ENCODE assay signal across 8 cellular contexts in the genomic region with DNA sequence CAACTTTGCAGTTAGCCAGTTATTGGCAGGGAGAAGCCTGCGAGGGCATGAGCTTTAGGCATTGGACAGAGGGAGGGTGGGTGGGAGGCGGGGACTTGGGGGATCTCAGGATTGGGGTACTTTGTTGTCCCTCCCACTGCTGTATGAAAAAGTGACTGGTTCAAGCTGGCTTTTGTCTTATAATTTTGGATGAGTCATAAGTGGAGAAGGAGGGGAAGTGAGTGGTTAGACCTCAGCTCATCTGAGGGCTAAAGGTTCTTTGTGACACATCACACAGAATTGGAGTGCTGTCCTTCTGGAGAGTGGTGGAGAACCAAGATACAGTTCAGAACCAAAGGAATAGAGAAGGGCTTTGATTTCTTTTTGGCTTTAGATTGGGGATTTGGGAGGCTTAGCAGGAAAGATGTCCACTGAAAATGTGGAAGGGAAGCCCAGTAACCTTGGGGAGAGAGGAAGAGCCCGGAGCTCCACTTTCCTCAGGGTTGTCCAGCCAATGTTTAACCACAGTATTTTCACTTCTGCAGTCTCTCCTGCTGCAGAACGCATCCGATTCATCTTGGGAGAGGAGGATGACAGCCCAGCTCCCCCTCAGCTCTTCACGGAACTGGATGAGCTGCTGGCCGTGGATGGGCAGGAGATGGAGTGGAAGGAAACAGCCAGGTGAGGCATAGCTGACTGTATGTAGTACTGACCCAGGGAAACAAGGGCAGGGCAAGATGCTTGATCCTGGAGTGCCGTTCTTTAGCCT. TPM values are rescaled to one million over a fixed set of nuclear protein-coding genes. Genes with fewer than 3 reads are reported as not detected.
DNase-seq lines count a peak whose midpoint lies in the region; ATAC-seq, FAIRE-seq and TF ChIP-seq lines count a peak whose summit lies in the region.

A gene (plus strand): TSS at position 175 of the 748 bp plus-strand sequence.

- H3K27me3 ChIP-seq in small intestine (ENCODE audit: control insufficient read depth in 2 of 2, insufficient read depth in 2 of 2, low read length in 2 of 2) (no peaks in the 10 kb centered on the region), mesendoderm (ENCODE audit: insufficient read depth, low read length, poor library complexity) (no peaks in the 10 kb centered on the region)

- no peaks in the 10 kb centered on the region for H3K27me3 Mint-ChIP-seq in effector memory CD8-positive, alpha-beta T cell

- WGBS in small intestine, 3 donors = 87 to 95% (median 91%) methylated on average over 8 of the region's 8 CpGs
- no CpG with 5 or more reads among the region's 8 CpGs for WGBS in mesendoderm (ENCODE audit: extremely low coverage, insufficient coverage, low lambda C conversion rate)

- H3K36me3 ChIP-seq in small intestine (ENCODE audit: control insufficient read depth in 2 of 2, insufficient read depth in 2 of 2, low read length in 2 of 2) (peaks cover 0 to 4% of the 10 kb centered on the region in 2 donors), mesendoderm (ENCODE audit: control insufficient read depth, insufficient read depth, low read length) (no peaks in the 10 kb centered on the region)

- H3K23ac ChIP-seq in mesendoderm (ENCODE audit: low read length) = no peak within 1 kb of the TSS

- peak within 1 kb of the TSS in 1 of 2 donors; percentile 7 for H3K27ac Mint-ChIP-seq in effector memory CD8-positive, alpha-beta T cell

- no peak for TF ChIP-seq CTCF in GM12865 (IDR thresholded peaks at IDR 0.05; ENCODE audit: insufficient read depth, low read depth, low read length, missing control alignments)

- H2BK15ac ChIP-seq in mesendoderm (replicated peaks; ENCODE audit: low read depth) = no peak within 1 kb of the TSS

- no peak within 1 kb of the TSS for H3K9ac ChIP-seq in mesendoderm (ENCODE audit: low read length)

- H3K9me3 Mint-ChIP-seq in effector memory CD8-positive, alpha-beta T cell = peaks cover 0 to 7% of the 10 kb centered on the region in 2 donors

- no peak within 1 kb of the TSS for H3K18ac ChIP-seq in mesendoderm (ENCODE audit: low read length)

- H3K4ac ChIP-seq in mesendoderm (ENCODE audit: low read depth, low read length) = no peak within 1 kb of the TSS

- no peak within 1 kb of the TSS for H2BK5ac ChIP-seq in mesendoderm (ENCODE audit: low read length)

- no peak for FAIRE-seq in small intestine (lab: Jason Lieb, UNC)

- no peak within 1 kb of the TSS for H3K56ac ChIP-seq in mesendoderm (ENCODE audit: low read length)

- H2AK5ac ChIP-seq in mesendoderm (ENCODE audit: low read length) = no peak within 1 kb of the TSS

- peaks cover 7 to 11% of the 10 kb centered on the region in 2 donors for H3K4me1 Mint-ChIP-seq in effector memory CD8-positive, alpha-beta T cell (ENCODE audit: low read depth in 2 of 2)

- peaks cover 0 to 3% of the 10 kb centered on the region in 2 donors for H3K4me1 ChIP-seq in small intestine (ENCODE audit: control insufficient read depth in 2 of 2, insufficient read depth in 1 of 2, low read depth in 1 of 2, low read length in 1 of 2)
- H3K4me1 ChIP-seq in mesendoderm (ENCODE audit: control insufficient read depth, low read depth, low read length) = no peaks in the 10 kb centered on the region

- no peak within 1 kb of the TSS for H2BK120ac ChIP-seq in mesendoderm (ENCODE audit: low read depth, low read length)

- no peak within 1 kb of the TSS for H3K27ac ChIP-seq in small intestine (ENCODE audit: low read depth in 1 of 2, low read length in 1 of 2)
- H3K27ac ChIP-seq in mesendoderm (ENCODE audit: low read depth, low read length) = no peak within 1 kb of the TSS

- peak within 1 kb of the TSS in 1 of 2 donors; percentile 5 for H3K4me3 Mint-ChIP-seq in effector memory CD8-positive, alpha-beta T cell

- H4K8ac ChIP-seq in mesendoderm (ENCODE audit: low read depth, low read length) = no peak within 1 kb of the TSS

- no peaks in the 10 kb centered on the region for H3K79me1 ChIP-seq in mesendoderm (ENCODE audit: low read length)

- DNase-seq in GM12865 (ENCODE audit: low read depth) (peak; percentile 72), HS-27A (ENCODE audit: low read depth) (peak; percentile 31), small intestine (peak; percentile 27), NCI-H2107 treated with DMSO at 0.1 percent for 48 hours (lab: John Stamatoyannopoulos, UW; ENCODE audit: unreplicated experiment) (no peak), mesendoderm (no peak)
- DNase-seq in effector memory CD8-positive, alpha-beta T cell = no peak
- DNase-seq in stimulated activated CD4-positive, alpha-beta T cell treated with anti-CD3 and anti-CD28 coated beads, Interleukin-15, amount 100 ng/mL, for 24 hours = no peak

- H3K4me3 ChIP-seq in GM12865 (ENCODE audit: low read depth, low read length) (no peak within 1 kb of the TSS), small intestine (ENCODE audit: low read depth in 1 of 2, low read length in 2 of 2) (no peak within 1 kb of the TSS), mesendoderm (ENCODE audit: low read length) (no peak within 1 kb of the TSS)

- H3K9me3 ChIP-seq in small intestine (ENCODE audit: control insufficient read depth, low read depth) = no peaks in the 10 kb centered on the region

- no peaks in the 10 kb centered on the region for H3K79me2 ChIP-seq in mesendoderm (ENCODE audit: control insufficient read depth, insufficient read depth, low read length)

- H3K4me2 ChIP-seq in mesendoderm (ENCODE audit: low read length) = no peak within 1 kb of the TSS

- no peak within 1 kb of the TSS for H4K5ac ChIP-seq in mesendoderm (ENCODE audit: low read length)

- H3K36me3 Mint-ChIP-seq in effector memory CD8-positive, alpha-beta T cell (ENCODE audit: insufficient read depth) = peaks cover 3% of the 10 kb centered on the region

- ATAC-seq in GM21529 (IDR thresholded peaks at IDR 0.05; ENCODE audit: unreplicated experiment) = peak; percentile 100
- ATAC-seq in effector memory CD8-positive, alpha-beta T cell (replicated peaks) = peak; percentile 81

RNA-seq across cellular contexts. Expression of the gene that starts here (rescaled TPM):
- 10 to 100 TPM; 14.0 to 17.4 (median 15.7) TPM for polyA plus RNA-seq in small intestine
- polyA plus RNA-seq in mesendoderm (2013, experiment 1 of 2) = 1.3 TPM
- polyA plus RNA-seq in mesendoderm (2013, experiment 2 of 2) = 1.4 TPM

Comparison
In these comparisons a context has a peak if more than half of its experiments do, and no peak if none do; other contexts are left out.
1. DNase-seq: peak in GM12865 (single experiment), HS-27A (single experiment) and small intestine (single experiment); none in effector memory CD8-positive, alpha-beta T cell (0 of 3), NCI-H2107 treated with DMSO at 0.1 percent for 48 hours (single experiment), stimulated activated CD4-positive, alpha-beta T cell treated with anti-CD3 and anti-CD28 coated beads, Interleukin-15, amount 100 ng/mL, for 24 hours (single experiment) and mesendoderm (single experiment).